9 cellular contexts compared by ENCODE assay signal in genomic region chr10:33412261-33413092, GRCh38.
DNase-seq lines count a peak whose midpoint lies in the region; ATAC-seq, FAIRE-seq and TF ChIP-seq lines count a peak whose summit lies in the region.
"Had no signal": no experiment of that assay in that cellular context is flagged by ENCODE, and none has a peak within 500 bp of the region (broad histone marks: within the 10 kb centered on the region; RNA-seq: fewer than 3 reads in every experiment).

No MANE protein-coding gene starts in this region.

- no peaks in the 10 kb centered on the region for H3K4me1 ChIP-seq in pancreas

- H3K4me3 ChIP-seq in pancreas: no peak overlapping the region

- peak in 3 of 4 donors; percentile 37 to 75 (median 38) for ATAC-seq in pancreas

- H3K36me3 ChIP-seq in pancreas: no peaks in the 10 kb centered on the region

- intact Hi-C loops in pancreas (cut with DNase I): no loop called here

- DNase-seq in CD1c-positive myeloid dendritic cell (ENCODE audit: extremely low spot score): peak; percentile 91
- DNase-seq in NCI-H226: peak; percentile 89
- peak; percentile 91 for DNase-seq in fibroblast of gingiva (ENCODE audit: low read depth)
- no peak for DNase-seq in pancreas
- DNase-seq in retina: no peak
- DNase-seq in activated T-cell treated with anti-CD3 and anti-CD28 coated beads, Interleukin-2, amount 50 U/mL, for 1 hour: no peak
- DNase-seq in GM19239 (ENCODE audit: insufficient read length, low spot score): no peak
- no peak for DNase-seq in NCI-H1436 treated with DMSO at 0.1 percent for 48 hours (lab: John Stamatoyannopoulos, UW)
- DNase-seq: H9 had no signal

- 80 to 83% methylated on average over 6 of the region's 6 CpGs for WGBS in pancreas, 2 donors

- no peak for TF ChIP-seq CTCF in pancreas (IDR thresholded peaks at IDR 0.05)

- no peak overlapping the region for H3K27ac ChIP-seq in pancreas

- H3K27me3 ChIP-seq in pancreas: no peaks in the 10 kb centered on the region

- H3K9me3 ChIP-seq in pancreas: no peaks in the 10 kb centered on the region

- no peak for FAIRE-seq in pancreas (lab: Jason Lieb, UNC)
- FAIRE-seq in GM19239 (lab: Jason Lieb, UNC): no peak

Comparison
In these comparisons a context has a peak if more than half of its experiments do, and no peak if none do; other contexts are left out.
1. DNase-seq: peak in CD1c-positive myeloid dendritic cell (single experiment), NCI-H226 (single experiment) and fibroblast of gingiva (single experiment); none in pancreas (0 of 6), retina (single experiment), activated T-cell treated with anti-CD3 and anti-CD28 coated beads, Interleukin-2, amount 50 U/mL, for 1 hour (single experiment), GM19239 (single experiment) and NCI-H1436 treated with DMSO at 0.1 percent for 48 hours (single experiment).